Comparison of ENCODE assay signal across 29 cellular contexts in the genomic region with DNA sequence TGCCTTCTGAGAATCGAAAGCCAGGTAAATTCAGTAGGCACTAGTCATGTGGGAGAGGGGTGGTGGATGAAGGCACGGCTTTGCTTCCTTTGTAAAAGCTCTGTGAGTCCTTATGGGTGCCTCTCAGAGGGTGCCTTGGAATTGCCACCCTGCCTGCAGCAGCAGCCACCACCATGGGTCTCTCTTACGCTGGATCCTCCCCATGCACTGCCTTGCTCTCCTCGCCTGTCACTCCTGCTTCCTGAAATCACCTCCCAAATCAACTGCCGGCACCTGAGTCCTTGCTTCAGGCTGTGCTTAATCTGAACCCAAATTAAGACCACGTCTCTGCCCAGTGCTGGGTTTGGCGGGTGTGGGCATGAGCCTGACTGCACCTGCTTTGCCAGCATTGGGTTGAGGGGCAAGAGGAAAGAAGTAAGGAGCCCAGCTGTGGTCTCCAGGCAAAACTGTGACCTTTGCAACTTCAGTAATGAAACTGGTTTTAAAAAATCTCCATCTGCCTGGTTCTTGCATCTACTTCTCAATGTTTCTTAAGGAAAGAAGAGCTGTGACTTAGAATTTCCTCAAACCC.
"Had no signal": no experiment of that assay in that cellular context is flagged by ENCODE, and none has a peak within 500 bp of the region (broad histone marks: within the 10 kb centered on the region; RNA-seq: fewer than 3 reads in every experiment).

No MANE protein-coding gene starts in this region.

- H3K36me3 ChIP-seq: brain microvascular endothelial cell, SJSA1 had no signal

- H3K27ac ChIP-seq: brain microvascular endothelial cell, PC-9, SJSA1 had no signal

- H3K4me2 ChIP-seq: PC-9, SK-N-SH had no signal

- H3K4me1 Mint-ChIP-seq: activated CD4-positive, alpha-beta T cell treated with anti-CD3 and anti-CD28 coated beads, Interleukin-2, amount 10 ng/mL, durations not matched to agents 24 days and 14 days; activated naive CD8-positive, alpha-beta T cell treated with anti-CD3 and anti-CD28 coated beads for 36 hours; activated T-helper 17 cell treated with anti-CD3 and anti-CD28 coated beads, Interleukin-2, amount 50 U/mL, for 72 hours had no signal

- H3K9me3 ChIP-seq: SJSA1 had no signal

- H3K4me3 Mint-ChIP-seq: activated CD4-positive, alpha-beta T cell treated with anti-CD3 and anti-CD28 coated beads, Interleukin-2, amount 10 ng/mL, durations not matched to agents 24 days and 14 days; activated CD8-positive, alpha-beta T cell treated with anti-CD3 and anti-CD28 coated beads for 36 hours; activated naive CD8-positive, alpha-beta T cell treated with anti-CD3 and anti-CD28 coated beads for 36 hours; activated T-cell treated with anti-CD3 and anti-CD28 coated beads, Interleukin-2, amount 50 U/mL, for 72 hours; activated T-helper 17 cell treated with anti-CD3 and anti-CD28 coated beads, Interleukin-2, amount 50 U/mL, for 72 hours; T-helper 1 cell treated with Interleukin-12 subunit alpha and Interleukin-12 subunit beta and Interleukin-4 antibody, amounts not matched to agents 30 μg/mL and 1 μg/mL, for 36 hours; T-helper 2 cell treated with Interferon-gamma antibody and Interleukin-4, amounts not matched to agents 5 μg/mL and 100 μg/mL, for 36 hours had no signal

- H3K27me3 ChIP-seq: brain microvascular endothelial cell, SJSA1 had no signal

- H3K4me3 ChIP-seq: K562, PC-9, SJSA1 had no signal

- ATAC-seq: activated CD8-positive, alpha-beta T cell treated with anti-CD3 and anti-CD28 coated beads for 36 hours; activated T-cell treated with anti-CD3 and anti-CD28 coated beads, Interleukin-2, amount 50 U/mL, for 72 hours; activated T-helper 17 cell treated with anti-CD3 and anti-CD28 coated beads, Interleukin-2, amount 50 U/mL, for 72 hours; K562 had no signal

- H3K9ac ChIP-seq: SK-N-SH had no signal

- H3K4me1 ChIP-seq: SJSA1 had no signal

- H3K27ac Mint-ChIP-seq: activated CD4-positive, alpha-beta T cell treated with anti-CD3 and anti-CD28 coated beads, Interleukin-2, amount 10 ng/mL, durations not matched to agents 24 days and 14 days; activated CD8-positive, alpha-beta T cell treated with anti-CD3 and anti-CD28 coated beads for 36 hours; activated naive CD8-positive, alpha-beta T cell treated with anti-CD3 and anti-CD28 coated beads for 36 hours; activated T-cell treated with anti-CD3 and anti-CD28 coated beads, Interleukin-2, amount 50 U/mL, for 72 hours; activated T-helper 17 cell treated with anti-CD3 and anti-CD28 coated beads, Interleukin-2, amount 50 U/mL, for 72 hours; T-helper 1 cell treated with Interleukin-12 subunit alpha and Interleukin-12 subunit beta and Interleukin-4 antibody, amounts not matched to agents 30 μg/mL and 1 μg/mL, for 36 hours; T-helper 2 cell treated with Interferon-gamma antibody and Interleukin-4, amounts not matched to agents 5 μg/mL and 100 μg/mL, for 36 hours had no signal

- H2AFZ ChIP-seq: PC-9 had no signal

- DNase-seq: activated CD4-positive, alpha-beta T cell treated with anti-CD3 and anti-CD28 coated beads, Interleukin-2, amount 10 ng/mL, durations not matched to agents 24 days and 14 days; activated CD4-positive, alpha-beta T cell treated with anti-CD3 and anti-CD28 coated beads, Interleukin-2, amount 50 U/mL, for 4 hours; activated CD8-positive, alpha-beta T cell treated with anti-CD3 and anti-CD28 coated beads for 36 hours; activated effector memory CD4-positive, alpha-beta T cell treated with anti-CD3 and anti-CD28 coated beads, Interleukin-2, amount 50 U/mL, for 16 hours; activated naive CD4-positive, alpha-beta T cell; activated naive CD4-positive, alpha-beta T cell treated with anti-CD3 and anti-CD28 coated beads, Interleukin-2, amount 50 U/mL, for 16 hours; activated naive CD8-positive, alpha-beta T cell treated with anti-CD3 and anti-CD28 coated beads for 36 hours; activated T-cell treated with anti-CD3 and anti-CD28 coated beads, Interleukin-2, amount 50 U/mL, for 1 hour; activated T-cell treated with anti-CD3 and anti-CD28 coated beads, Interleukin-2, amount 50 U/mL, for 72 hours; amniotic stem cell; aorta; brain microvascular endothelial cell; central memory CD4-positive, alpha-beta T cell; NCI-H1048; NCI-H1105 treated with DMSO at 0.1 percent for 48 hours; NCI-H1436; NCI-H1694; NCI-H2029; NCI-H2107; NCI-H2171; NCI-H524 treated with DMSO at 0.1 percent for 48 hours; PC-9; SHP77 treated with DMSO at 0.1 percent for 48 hours; SK-N-SH had no signal
